8 cellular contexts compared by ENCODE assay signal in the genomic region with DNA sequence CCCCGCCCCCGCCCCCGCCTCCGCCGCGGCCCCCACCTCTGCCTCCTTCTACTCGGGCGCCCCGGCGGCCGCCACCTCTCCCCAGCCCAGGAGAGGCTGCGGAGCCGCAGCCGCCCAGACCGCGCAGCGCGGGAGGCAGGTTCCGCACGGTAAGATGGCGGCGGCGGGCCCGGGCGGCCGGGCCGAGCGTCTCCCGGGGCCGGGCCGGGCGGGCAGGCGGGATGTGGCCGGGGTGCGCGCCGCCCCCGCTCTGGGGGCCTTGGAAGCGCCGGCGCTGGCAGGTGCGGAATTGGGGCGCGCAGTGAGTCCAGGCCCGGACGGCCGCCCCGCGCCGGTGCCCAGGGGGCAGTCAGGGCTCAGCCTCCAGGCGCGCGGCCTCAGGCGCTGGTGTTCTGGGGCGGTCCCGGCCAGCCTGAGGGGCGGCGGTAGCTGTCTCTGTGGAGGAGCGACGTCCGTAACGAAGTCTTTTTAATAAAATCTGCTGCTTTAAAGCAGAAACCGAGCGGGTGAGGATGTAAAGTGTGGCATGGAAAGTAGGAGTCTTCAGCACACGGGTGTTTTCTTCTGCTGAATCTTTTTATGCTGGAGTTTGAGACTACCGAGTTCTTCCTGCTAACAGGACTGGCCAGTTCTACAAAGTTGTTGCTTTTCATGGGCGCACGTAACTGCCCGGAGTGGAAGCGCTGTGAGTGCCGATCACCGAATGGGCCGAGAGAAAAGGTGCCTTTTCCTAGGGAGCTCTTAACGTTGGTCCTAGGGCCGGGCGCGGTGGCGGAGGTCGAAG. TPM values are rescaled to one million over a fixed set of nuclear protein-coding genes. Genes with fewer than 3 reads are reported as not detected.
DNase-seq lines count a peak whose midpoint lies in the region; ATAC-seq, FAIRE-seq and TF ChIP-seq lines count a peak whose summit lies in the region.

A gene (plus strand): TSS at position 43 of the 784 bp plus-strand sequence. CDS start 3,356 bp downstream, outside the sequence.

- peak within 1 kb of the TSS; percentile 94 for H2AFZ ChIP-seq in astrocyte (ENCODE audit: low read depth, low read length)

- CTCF ChIA-PET in AG04449 (lab: Yijun Ruan, JAX), result interaction anchor here (1.1 to 5.8 kb wide), 5 partner anchors 10 to 38 kb away, joined by 3 to 68 read pairs (median 4); a partner anchor contains a TSS

- peaks cover 17% of the 10 kb centered on the region for H3K4me1 Mint-ChIP-seq in astrocyte (ENCODE audit: low read depth, unreplicated experiment)

- peaks cover 92% of the 10 kb centered on the region for H3K79me2 ChIP-seq in astrocyte (ENCODE audit: insufficient read depth, low read length)

- H4K20me1 ChIP-seq in astrocyte (ENCODE audit: insufficient read depth, low read length), result peaks cover 75% of the 10 kb centered on the region

- H3K4me1 ChIP-seq in astrocyte (ENCODE audit: insufficient read depth, low read length), result peaks cover 13% of the 10 kb centered on the region
- H3K4me1 ChIP-seq in right cardiac atrium (ENCODE audit: control insufficient read depth, insufficient read depth, low read length), result peaks cover 11% of the 10 kb centered on the region
- H3K4me1 ChIP-seq in rectal smooth muscle tissue (ENCODE audit: control insufficient read depth, insufficient read depth, low read length), result peaks cover 11% of the 10 kb centered on the region

- H3K27me3 ChIP-seq in astrocyte (ENCODE audit: insufficient read depth, low read length), result no peaks in the 10 kb centered on the region
- no peaks in the 10 kb centered on the region for H3K27me3 ChIP-seq in right cardiac atrium (ENCODE audit: control insufficient read depth, insufficient read depth)
- H3K27me3 ChIP-seq in rectal smooth muscle tissue (ENCODE audit: control insufficient read depth, insufficient read depth, low read length), result no peaks in the 10 kb centered on the region

- DNase-seq in AG04449 (ENCODE audit: low read depth, low spot score), result no peak
- peak; percentile 13 for DNase-seq in RCC 7860 (ENCODE audit: low spot score)
- peak; percentile 30 for DNase-seq in astrocyte (ENCODE audit: low read depth)
- peak; percentile 58 to 81 (median 79) for DNase-seq in right cardiac atrium
- no peak for DNase-seq in GM12891 (ENCODE audit: insufficient read length, low spot score)

- no peaks in the 10 kb centered on the region for H3K9me3 Mint-ChIP-seq in astrocyte (ENCODE audit: unreplicated experiment)

- FAIRE-seq in RCC 7860 (lab: Jason Lieb, UNC), result no peak
- no peak for FAIRE-seq in astrocyte (lab: Jason Lieb, UNC)
- no peak for FAIRE-seq in GM12891 (lab: Jason Lieb, UNC)

- H3K4me3 ChIP-seq in AG04449 (ENCODE audit: low read depth, low read length), result peak within 1 kb of the TSS; percentile 94
- H3K4me3 ChIP-seq in astrocyte (ENCODE audit: insufficient read depth, low read depth, low read length), result peak within 1 kb of the TSS; percentile 87
- peak within 1 kb of the TSS; percentile 88 for H3K4me3 ChIP-seq in right cardiac atrium (ENCODE audit: low read length)
- peak within 1 kb of the TSS; percentile 94 for H3K4me3 ChIP-seq in rectal smooth muscle tissue (ENCODE audit: low read length)

- intact Hi-C loops in right cardiac atrium (cut with DNase I), result no loop called here

- H3K9me3 ChIP-seq in astrocyte (ENCODE audit: insufficient read depth, low read depth, low read length) (no peaks in the 10 kb centered on the region), right cardiac atrium (ENCODE audit: control insufficient read depth, low read length) (no peaks in the 10 kb centered on the region)

- WGBS in right cardiac atrium, result under 1% methylated on average over 78 of the region's 79 CpGs

- peaks cover 2% of the 10 kb centered on the region for H3K36me3 Mint-ChIP-seq in astrocyte (ENCODE audit: low read depth, unreplicated experiment)

- H3K27ac Mint-ChIP-seq in astrocyte (ENCODE audit: unreplicated experiment), result peak within 1 kb of the TSS; percentile 97

- H3K9ac ChIP-seq in astrocyte (ENCODE audit: low read length), result peak within 1 kb of the TSS; percentile 100
- H3K9ac ChIP-seq in rectal smooth muscle tissue (ENCODE audit: low read length), result peak within 1 kb of the TSS; percentile 84

- H3K4me2 ChIP-seq in astrocyte (ENCODE audit: low read length), result peak within 1 kb of the TSS; percentile 97

- H3K4me3 Mint-ChIP-seq in astrocyte (ENCODE audit: unreplicated experiment), result peak within 1 kb of the TSS; percentile 99

- peaks cover 8% of the 10 kb centered on the region for H3K36me3 ChIP-seq in astrocyte (ENCODE audit: insufficient read depth, low read length)
- peaks cover 17% of the 10 kb centered on the region for H3K36me3 ChIP-seq in rectal smooth muscle tissue (ENCODE audit: control insufficient read depth, insufficient read depth, low read length)

- no peaks in the 10 kb centered on the region for H3K27me3 Mint-ChIP-seq in astrocyte (ENCODE audit: low read depth, unreplicated experiment)

- peak; percentile 25 for ATAC-seq in GM18858 (IDR thresholded peaks at IDR 0.05; ENCODE audit: unreplicated experiment)
- peak; percentile 37 for ATAC-seq in HG03039 (IDR thresholded peaks at IDR 0.05; ENCODE audit: unreplicated experiment)
- peak; percentile 46 to 53 for ATAC-seq in right cardiac atrium

- H3K27ac ChIP-seq in astrocyte (ENCODE audit: low read depth, low read length), result peak within 1 kb of the TSS; percentile 98
- peak within 1 kb of the TSS; percentile 81 for H3K27ac ChIP-seq in right cardiac atrium (ENCODE audit: low read length)
- peak within 1 kb of the TSS; percentile 85 for H3K27ac ChIP-seq in rectal smooth muscle tissue (ENCODE audit: low read depth, low read length)

- TF ChIP-seq POLR2A in GM12891 (IDR thresholded peaks at IDR 0.05; ENCODE audit: low read depth, low read length), result no peak

- POLR2A ChIA-PET in AG04449 (lab: Yijun Ruan, JAX), result interaction anchor here (1.0 to 2.2 kb wide), 4 partner anchors 10 to 35 kb away, joined by 4 to 12 read pairs (median 6); a partner anchor contains a TSS

- TF ChIP-seq CTCF in AG04449 (IDR thresholded peaks at IDR 0.05; ENCODE audit: insufficient read depth, low read length, missing control alignments) (no peak), astrocyte (IDR thresholded peaks at IDR 0.05; ENCODE audit: insufficient read depth, low read depth, low read length) (no peak)

TF ChIP-seq in GM12891, 5 proteins besides CTCF, POLR2A, EP300 and RAD21:
- TF ChIP-seq POU2F2 (IDR thresholded peaks at IDR 0.05; ENCODE audit: low read depth, low read length), result no peak
- no peak; the same call in 1 of the 2 replicates for TF ChIP-seq TAF1 (IDR thresholded peaks at IDR 0.05; ENCODE audit: low read depth, low read length)
- TF ChIP-seq POLR2AphosphoS5 (IDR thresholded peaks at IDR 0.05; ENCODE audit: low read depth, low read length), result no peak
- TF ChIP-seq PAX5 (IDR thresholded peaks at IDR 0.05; ENCODE audit: insufficient read depth, low read length, severe bottlenecking), result no peak
- TF ChIP-seq SPI1 (IDR thresholded peaks at IDR 0.05; ENCODE audit: low read depth, low read length), result no peak

RNA-seq across cellular contexts. Expression of the gene that starts here (rescaled TPM):
- total RNA-seq in astrocyte (37.1 and 37.3 TPM in 2 replicates), right cardiac atrium (10 to 100 TPM; 19.0 to 22.1 (median 20.0) TPM)
- 8.9 TPM for polyA plus RNA-seq in right cardiac atrium
- polyA plus RNA-seq in GM12891 (2012; ENCODE audit: low read depth, missing spikeins), result 23.0 TPM

Comparison
In these comparisons a context has a peak if more than half of its experiments do, and no peak if none do; other contexts are left out.
1. DNase-seq: peak in RCC 7860 (single experiment), astrocyte (single experiment) and right cardiac atrium (3 of 3); none in AG04449 (single experiment) and GM12891 (single experiment).
2. Peak in every context shown above with its lines, with median percentiles within 50 percentile points of each other: H3K4me3 ChIP-seq, ATAC-seq and H3K27ac ChIP-seq.